In genomic region chr1:95850798-95851197, GRCh38 we compare ENCODE assay signal across 3 cellular contexts.
TF ChIP-seq lines count a peak whose summit lies in the region.

No MANE protein-coding gene starts in this region.

TF ChIP-seq in SK-N-SH, 30 proteins besides CTCF, POLR2A, EP300 and RAD21:
- TF ChIP-seq FOSL2 (IDR thresholded peaks at IDR 0.05; ENCODE audit: borderline replicate concordance, low read depth) (no peak), SMC3 (IDR thresholded peaks at IDR 0.05; ENCODE audit: low read depth, low read length) (no peak), RFX5 (IDR thresholded peaks at IDR 0.05; ENCODE audit: low read length) (peak; percentile 81)
TF ChIP-seq in SK-N-SH: peak in this region for 1.

TF ChIP-seq in SK-N-SH treated with all-trans-retinoic acid at 6 μM for 48 hours, 23 proteins besides CTCF, POLR2A, EP300 and RAD21:
- no peak for TF ChIP-seq POU6F1 (CRISPR knock-in tag; IDR thresholded peaks at IDR 0.05; ENCODE audit: borderline replicate concordance, low read depth)

TF ChIP-seq in IMR-90, 13 proteins besides CTCF, POLR2A, EP300 and RAD21:
- TF ChIP-seq RFX5 (IDR thresholded peaks at IDR 0.05; ENCODE audit: low read depth, low read length) (peak; percentile 22; the same call in 1 of the 2 replicates), FOS (IDR thresholded peaks at IDR 0.05; ENCODE audit: low read depth, low read length) (no peak)
